Comparison of ENCODE assay signal across 8 cellular contexts in genomic region chr6:129672345-129672691, GRCh38. TPM values are rescaled to one million over a fixed set of nuclear protein-coding genes. Genes with fewer than 3 reads are reported as not detected.
DNase-seq lines count a peak whose midpoint lies in the region; ATAC-seq and TF ChIP-seq lines count a peak whose summit lies in the region.

No MANE protein-coding gene starts in this region.

- TF ChIP-seq EP300 in gastroesophageal sphincter (IDR thresholded peaks at IDR 0.05): no peak

- TF ChIP-seq CTCF in AG04450 (IDR thresholded peaks at IDR 0.05; ENCODE audit: low read depth, low read length) (no peak), OCI-LY7 (conservative IDR thresholded peaks at IDR 0.05; ENCODE audit: low read length) (no peak), gastroesophageal sphincter (IDR thresholded peaks at IDR 0.05) (no peak), GM13977 (IDR thresholded peaks at IDR 0.05; ENCODE audit: extremely low read depth, insufficient read depth, missing control alignments) (no peak)

- no peaks in the 10 kb centered on the region for H3K79me2 ChIP-seq in OCI-LY7 (ENCODE audit: insufficient read depth, low read depth, low read length)

- 69 to 85% methylated on average over 2 of the region's 2 CpGs for WGBS in gastroesophageal sphincter (ENCODE audit: low coverage in 1 of 2), 2 donors
- 94% methylated on average over 2 of the region's 2 CpGs for WGBS in thymus

- no peaks in the 10 kb centered on the region for H3K9me2 ChIP-seq in OCI-LY7 (ENCODE audit: insufficient read depth, low read length)

- DNase-seq in AG04450 (ENCODE audit: low read depth, low spot score) (no peak), OCI-LY7 (ENCODE audit: low spot score) (no peak), HCEC 1CT (no peak), GM13977 (ENCODE audit: low spot score) (no peak), G401 (ENCODE audit: low spot score) (no peak)

- intact Hi-C loops in OCI-LY7 (cut with micrococcal nuclease; ENCODE audit: unreplicated experiment): loop anchor here (5.0 kb wide), 1 partner anchor 60 kb away; no protein-coding TSS in a partner anchor

- CTCF ChIA-PET in AG04450 (lab: Charles Lee) (interaction anchor here (0.8 to 2.0 kb wide), 2 partner anchors 12 to 103 kb away, joined by 4 to 6 read pairs; no protein-coding TSS in a partner anchor), OCI-LY7 (lab: Charles Lee; ENCODE audit: unreplicated experiment) (no interaction called here)

- H3K4me1 ChIP-seq in OCI-LY7 (ENCODE audit: insufficient read depth, low read length, poor library complexity, severe bottlenecking) (no peaks in the 10 kb centered on the region), gastroesophageal sphincter (peaks cover 0 to 19% (median 0%) of the 10 kb centered on the region in 3 donors), thymus (ENCODE audit: control insufficient read depth, insufficient read depth, low read length) (peaks cover 3% of the 10 kb centered on the region)

- POLR2A ChIA-PET in AG04450 (lab: Yijun Ruan, JAX) (interaction anchor here (0.6 to 2.4 kb wide), 2 partner anchors 12 to 97 kb away, joined by 4 to 13 read pairs; no protein-coding TSS in a partner anchor), OCI-LY7 (lab: Charles Lee) (interaction anchor here (0.6 to 1.5 kb wide), 3 partner anchors 15 to 76 kb away, joined by 3 read pairs; no protein-coding TSS in a partner anchor)

- H3K36me3 ChIP-seq in OCI-LY7 (ENCODE audit: insufficient read depth, low read length): no peaks in the 10 kb centered on the region
- no peaks in the 10 kb centered on the region for H3K36me3 ChIP-seq in gastroesophageal sphincter
- H3K36me3 ChIP-seq in thymus (ENCODE audit: control insufficient read depth, insufficient read depth): no peaks in the 10 kb centered on the region

- H3K4me2 ChIP-seq in OCI-LY7 (ENCODE audit: low read length): no peak overlapping the region

- in situ Hi-C loops in GM13977 (cut with MboI; ENCODE audit: low pct_unique_long_range_greater_than_20kb, low sequenced_read_pairs, unreplicated experiment): no loop called here
- in situ Hi-C loops in G401 (cut with HindIII; ENCODE audit: low sequenced_read_pairs): no loop called here

- ATAC-seq in GM21528 (IDR thresholded peaks at IDR 0.05; ENCODE audit: low FRiP score, unreplicated experiment) (peak; percentile 14), gastroesophageal sphincter (peak; percentile 36)

- TF ChIP-seq POLR2A in gastroesophageal sphincter (IDR thresholded peaks at IDR 0.05): no peak

- H2AFZ ChIP-seq in OCI-LY7 (ENCODE audit: low read length): peak overlapping the region; percentile 28; the same call in 1 of the 2 replicates

- BruUV-seq in OCI-LY7 (replicated peaks; lab: Mats Ljungman, UMichigan): no TSS peak

- H3K4me3 ChIP-seq in AG04450 (ENCODE audit: low read depth, low read length) (no peak overlapping the region), OCI-LY7 (ENCODE audit: low read depth, low read length, poor library complexity, severe bottlenecking) (no peak overlapping the region), gastroesophageal sphincter (no peak overlapping the region), thymus (ENCODE audit: low read length) (no peak overlapping the region)

- H3K9me3 ChIP-seq in AG04450 (ENCODE audit: control insufficient read depth, insufficient read depth, low read length) (peaks cover 4% of the 10 kb centered on the region; the same call in 1 of the 2 replicates), OCI-LY7 (ENCODE audit: low read length) (no peaks in the 10 kb centered on the region), gastroesophageal sphincter (no peaks in the 10 kb centered on the region), thymus (ENCODE audit: control insufficient read depth) (no peaks in the 10 kb centered on the region)

- peak overlapping the region; percentile 66 for H3K27ac ChIP-seq in AG04450 (ENCODE audit: low read depth, low read length)
- H3K27ac ChIP-seq in OCI-LY7 (ENCODE audit: low read depth, low read length, poor library complexity, severe bottlenecking): no peak overlapping the region
- peak overlapping the region; percentile 15 to 60 (median 47) for H3K27ac ChIP-seq in gastroesophageal sphincter
- H3K27ac ChIP-seq in thymus (ENCODE audit: low read depth): peak overlapping the region; percentile 54

- H4K20me1 ChIP-seq in OCI-LY7 (ENCODE audit: insufficient read depth, low read length): no peaks in the 10 kb centered on the region

- H3K27me3 ChIP-seq in AG04450 (ENCODE audit: control insufficient read depth, insufficient read depth, low read length) (no peaks in the 10 kb centered on the region), gastroesophageal sphincter (peaks cover 3% of the 10 kb centered on the region), thymus (ENCODE audit: control insufficient read depth, insufficient read depth) (no peaks in the 10 kb centered on the region)

RNA-seq across cellular contexts. Expression of gene ARHGAP18, which starts 37.7 kb away (rescaled TPM):
- polyA plus RNA-seq in AG04450 (2011; rRNA removed): 11.0 and 13.9 TPM in 2 replicates
- polyA minus RNA-seq in AG04450 (2011; rRNA and poly(A)+ RNA removed): 17.0 and 18.2 TPM in 2 replicates
- total RNA-seq in OCI-LY7 (2014; rRNA removed; shearing (Covaris generic)): 4.8 and 5.9 TPM in 2 replicates
- 7.5 TPM in 2 replicates for total RNA-seq in OCI-LY7 (2022)
- 10 to 100 TPM in 2 of 4 donors, 1 to 10 TPM in 2; 2.8 to 15.0 (median 9.4) TPM for total RNA-seq in gastroesophageal sphincter
- polyA plus RNA-seq in thymus: 8.2 TPM
- total RNA-seq in G401 (2014; rRNA removed; shearing (Covaris generic)): 15.4 and 20.7 TPM in 2 replicates
